ENCODE assay signal across 1 cellular context in the genomic region with DNA sequence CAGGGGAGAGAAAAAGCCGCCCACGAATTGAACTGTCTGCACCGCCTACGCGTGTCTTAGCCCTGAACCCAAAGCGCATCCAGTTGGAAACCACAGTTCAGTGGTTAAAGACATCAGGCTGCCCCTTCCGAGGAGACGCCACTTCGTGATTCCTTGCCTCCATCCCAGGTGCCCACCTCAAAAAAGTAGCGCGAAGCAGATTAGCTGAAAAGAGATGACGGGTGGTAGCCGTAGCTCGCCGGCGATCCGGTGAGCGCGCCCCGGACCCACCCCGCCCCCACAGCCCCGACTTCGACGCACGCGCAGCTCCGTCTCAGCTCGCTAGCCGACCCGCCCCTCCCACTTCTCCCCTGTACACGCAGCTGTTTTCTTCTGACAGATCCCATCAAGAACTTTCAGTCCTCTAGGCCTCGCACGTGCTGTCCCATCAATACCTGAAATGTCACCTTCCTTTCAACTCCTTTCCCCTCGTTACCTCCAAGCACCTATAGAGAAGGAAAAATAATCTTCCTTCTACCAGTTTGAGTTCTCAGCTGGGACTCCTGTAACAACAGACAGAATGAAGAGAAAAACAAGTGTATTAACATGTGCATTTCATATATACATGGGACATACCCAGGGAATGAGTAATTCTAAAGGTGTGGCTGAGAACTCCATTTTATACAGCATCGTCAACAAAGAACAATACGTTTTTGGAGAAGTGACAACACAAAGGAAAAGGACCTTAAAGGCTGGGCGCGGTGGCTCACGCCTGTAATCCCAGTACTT.
TF ChIP-seq lines count a peak whose summit lies in the region.

No MANE protein-coding gene starts in this region.

TF ChIP-seq in H1, 55 proteins besides CTCF, POLR2A, EP300 and RAD21:
- TF ChIP-seq FOSL1 (IDR thresholded peaks at IDR 0.05; ENCODE audit: insufficient read depth, low read depth, low read length): no peak
- no peak for TF ChIP-seq GTF2F1 (IDR thresholded peaks at IDR 0.05; ENCODE audit: borderline replicate concordance, low read depth, low read length)
- TF ChIP-seq NRF1 (IDR thresholded peaks at IDR 0.05; ENCODE audit: low read depth, low read length): no peak
- TF ChIP-seq MAFK (IDR thresholded peaks at IDR 0.05; ENCODE audit: low read depth, low read length): no peak
- TF ChIP-seq KDM4A (IDR thresholded peaks at IDR 0.05; ENCODE audit: low read depth, low read length, severe bottlenecking): peak; percentile 50
- no peak for TF ChIP-seq EZH2 (IDR thresholded peaks at IDR 0.05; ENCODE audit: low read depth, low read length, severe bottlenecking)
- TF ChIP-seq HDAC2 (IDR thresholded peaks at IDR 0.05; ENCODE audit: borderline replicate concordance in 1 of 2, low read depth in 2 of 2, low read length in 2 of 2): peak in 1 of 2 experiments; percentile 78; a peak in 1 of 4 replicates
- no peak for TF ChIP-seq YY1 (IDR thresholded peaks at IDR 0.05; ENCODE audit: low read depth, low read length)
- no peak for TF ChIP-seq SP4 (IDR thresholded peaks at IDR 0.05; ENCODE audit: low read length)
- TF ChIP-seq POLR2AphosphoS5 (IDR thresholded peaks at IDR 0.05; ENCODE audit: low read depth, low read length): no peak
- TF ChIP-seq, protein P1, sequence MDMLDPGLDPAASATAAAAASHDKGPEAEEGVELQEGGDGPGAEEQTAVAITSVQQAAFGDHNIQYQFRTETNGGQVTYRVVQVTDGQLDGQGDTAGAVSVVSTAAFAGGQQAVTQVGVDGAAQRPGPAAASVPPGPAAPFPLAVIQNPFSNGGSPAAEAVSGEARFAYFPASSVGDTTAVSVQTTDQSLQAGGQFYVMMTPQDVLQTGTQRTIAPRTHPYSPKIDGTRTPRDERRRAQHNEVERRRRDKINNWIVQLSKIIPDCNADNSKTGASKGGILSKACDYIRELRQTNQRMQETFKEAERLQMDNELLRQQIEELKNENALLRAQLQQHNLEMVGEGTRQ (IDR thresholded peaks at IDR 0.05; ENCODE audit: low read length): no peak
- no peak for TF ChIP-seq TCF12 (IDR thresholded peaks at IDR 0.05; ENCODE audit: low read depth, low read length)
- no peak for TF ChIP-seq JUN (IDR thresholded peaks at IDR 0.05; ENCODE audit: low read depth, low read length)
- TF ChIP-seq ZNF274 (IDR thresholded peaks at IDR 0.05; ENCODE audit: borderline replicate concordance, extremely low read depth, low read length): no peak
- TF ChIP-seq, protein P2, sequence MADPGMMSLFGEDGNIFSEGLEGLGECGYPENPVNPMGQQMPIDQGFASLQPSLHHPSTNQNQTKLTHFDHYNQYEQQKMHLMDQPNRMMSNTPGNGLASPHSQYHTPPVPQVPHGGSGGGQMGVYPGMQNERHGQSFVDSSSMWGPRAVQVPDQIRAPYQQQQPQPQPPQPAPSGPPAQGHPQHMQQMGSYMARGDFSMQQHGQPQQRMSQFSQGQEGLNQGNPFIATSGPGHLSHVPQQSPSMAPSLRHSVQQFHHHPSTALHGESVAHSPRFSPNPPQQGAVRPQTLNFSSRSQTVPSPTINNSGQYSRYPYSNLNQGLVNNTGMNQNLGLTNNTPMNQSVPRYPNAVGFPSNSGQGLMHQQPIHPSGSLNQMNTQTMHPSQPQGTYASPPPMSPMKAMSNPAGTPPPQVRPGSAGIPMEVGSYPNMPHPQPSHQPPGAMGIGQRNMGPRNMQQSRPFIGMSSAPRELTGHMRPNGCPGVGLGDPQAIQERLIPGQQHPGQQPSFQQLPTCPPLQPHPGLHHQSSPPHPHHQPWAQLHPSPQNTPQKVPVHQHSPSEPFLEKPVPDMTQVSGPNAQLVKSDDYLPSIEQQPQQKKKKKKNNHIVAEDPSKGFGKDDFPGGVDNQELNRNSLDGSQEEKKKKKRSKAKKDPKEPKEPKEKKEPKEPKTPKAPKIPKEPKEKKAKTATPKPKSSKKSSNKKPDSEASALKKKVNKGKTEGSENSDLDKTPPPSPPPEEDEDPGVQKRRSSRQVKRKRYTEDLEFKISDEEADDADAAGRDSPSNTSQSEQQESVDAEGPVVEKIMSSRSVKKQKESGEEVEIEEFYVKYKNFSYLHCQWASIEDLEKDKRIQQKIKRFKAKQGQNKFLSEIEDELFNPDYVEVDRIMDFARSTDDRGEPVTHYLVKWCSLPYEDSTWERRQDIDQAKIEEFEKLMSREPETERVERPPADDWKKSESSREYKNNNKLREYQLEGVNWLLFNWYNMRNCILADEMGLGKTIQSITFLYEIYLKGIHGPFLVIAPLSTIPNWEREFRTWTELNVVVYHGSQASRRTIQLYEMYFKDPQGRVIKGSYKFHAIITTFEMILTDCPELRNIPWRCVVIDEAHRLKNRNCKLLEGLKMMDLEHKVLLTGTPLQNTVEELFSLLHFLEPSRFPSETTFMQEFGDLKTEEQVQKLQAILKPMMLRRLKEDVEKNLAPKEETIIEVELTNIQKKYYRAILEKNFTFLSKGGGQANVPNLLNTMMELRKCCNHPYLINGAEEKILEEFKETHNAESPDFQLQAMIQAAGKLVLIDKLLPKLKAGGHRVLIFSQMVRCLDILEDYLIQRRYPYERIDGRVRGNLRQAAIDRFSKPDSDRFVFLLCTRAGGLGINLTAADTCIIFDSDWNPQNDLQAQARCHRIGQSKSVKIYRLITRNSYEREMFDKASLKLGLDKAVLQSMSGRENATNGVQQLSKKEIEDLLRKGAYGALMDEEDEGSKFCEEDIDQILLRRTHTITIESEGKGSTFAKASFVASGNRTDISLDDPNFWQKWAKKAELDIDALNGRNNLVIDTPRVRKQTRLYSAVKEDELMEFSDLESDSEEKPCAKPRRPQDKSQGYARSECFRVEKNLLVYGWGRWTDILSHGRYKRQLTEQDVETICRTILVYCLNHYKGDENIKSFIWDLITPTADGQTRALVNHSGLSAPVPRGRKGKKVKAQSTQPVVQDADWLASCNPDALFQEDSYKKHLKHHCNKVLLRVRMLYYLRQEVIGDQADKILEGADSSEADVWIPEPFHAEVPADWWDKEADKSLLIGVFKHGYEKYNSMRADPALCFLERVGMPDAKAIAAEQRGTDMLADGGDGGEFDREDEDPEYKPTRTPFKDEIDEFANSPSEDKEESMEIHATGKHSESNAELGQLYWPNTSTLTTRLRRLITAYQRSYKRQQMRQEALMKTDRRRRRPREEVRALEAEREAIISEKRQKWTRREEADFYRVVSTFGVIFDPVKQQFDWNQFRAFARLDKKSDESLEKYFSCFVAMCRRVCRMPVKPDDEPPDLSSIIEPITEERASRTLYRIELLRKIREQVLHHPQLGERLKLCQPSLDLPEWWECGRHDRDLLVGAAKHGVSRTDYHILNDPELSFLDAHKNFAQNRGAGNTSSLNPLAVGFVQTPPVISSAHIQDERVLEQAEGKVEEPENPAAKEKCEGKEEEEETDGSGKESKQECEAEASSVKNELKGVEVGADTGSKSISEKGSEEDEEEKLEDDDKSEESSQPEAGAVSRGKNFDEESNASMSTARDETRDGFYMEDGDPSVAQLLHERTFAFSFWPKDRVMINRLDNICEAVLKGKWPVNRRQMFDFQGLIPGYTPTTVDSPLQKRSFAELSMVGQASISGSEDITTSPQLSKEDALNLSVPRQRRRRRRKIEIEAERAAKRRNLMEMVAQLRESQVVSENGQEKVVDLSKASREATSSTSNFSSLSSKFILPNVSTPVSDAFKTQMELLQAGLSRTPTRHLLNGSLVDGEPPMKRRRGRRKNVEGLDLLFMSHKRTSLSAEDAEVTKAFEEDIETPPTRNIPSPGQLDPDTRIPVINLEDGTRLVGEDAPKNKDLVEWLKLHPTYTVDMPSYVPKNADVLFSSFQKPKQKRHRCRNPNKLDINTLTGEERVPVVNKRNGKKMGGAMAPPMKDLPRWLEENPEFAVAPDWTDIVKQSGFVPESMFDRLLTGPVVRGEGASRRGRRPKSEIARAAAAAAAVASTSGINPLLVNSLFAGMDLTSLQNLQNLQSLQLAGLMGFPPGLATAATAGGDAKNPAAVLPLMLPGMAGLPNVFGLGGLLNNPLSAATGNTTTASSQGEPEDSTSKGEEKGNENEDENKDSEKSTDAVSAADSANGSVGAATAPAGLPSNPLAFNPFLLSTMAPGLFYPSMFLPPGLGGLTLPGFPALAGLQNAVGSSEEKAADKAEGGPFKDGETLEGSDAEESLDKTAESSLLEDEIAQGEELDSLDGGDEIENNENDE (IDR thresholded peaks at IDR 0.05; ENCODE audit: insufficient replicate concordance, low read length): no peak
- TF ChIP-seq, protein P3, sequence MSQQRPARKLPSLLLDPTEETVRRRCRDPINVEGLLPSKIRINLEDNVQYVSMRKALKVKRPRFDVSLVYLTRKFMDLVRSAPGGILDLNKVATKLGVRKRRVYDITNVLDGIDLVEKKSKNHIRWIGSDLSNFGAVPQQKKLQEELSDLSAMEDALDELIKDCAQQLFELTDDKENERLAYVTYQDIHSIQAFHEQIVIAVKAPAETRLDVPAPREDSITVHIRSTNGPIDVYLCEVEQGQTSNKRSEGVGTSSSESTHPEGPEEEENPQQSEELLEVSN (IDR thresholded peaks at IDR 0.05): no peak
- TF ChIP-seq ASH2L (IDR thresholded peaks at IDR 0.05; ENCODE audit: low read length): peak; percentile 100
- TF ChIP-seq RXRA (IDR thresholded peaks at IDR 0.05; ENCODE audit: insufficient read depth, low read depth, low read length): no peak
- TF ChIP-seq SIRT6 (IDR thresholded peaks at IDR 0.05; ENCODE audit: low read length): no peak
- TF ChIP-seq SAP30 (IDR thresholded peaks at IDR 0.05; ENCODE audit: insufficient read depth, insufficient replicate concordance, low read length): peak; percentile 95
- no peak for TF ChIP-seq EGR1 (IDR thresholded peaks at IDR 0.05; ENCODE audit: borderline replicate concordance, low read depth, low read length)
- TF ChIP-seq RNF2 (IDR thresholded peaks at IDR 0.05; ENCODE audit: borderline replicate concordance, low read depth, low read length, missing control alignments, poor library complexity, severe bottlenecking): no peak
- TF ChIP-seq SIN3A (conservative IDR thresholded peaks at IDR 0.05 in 1 of 2, IDR thresholded peaks at IDR 0.05 in 1 of 2; ENCODE audit: low read depth in 1 of 2, low read length in 2 of 2): peak; percentile 99 to 100
- peak; percentile 100 for TF ChIP-seq RBBP5 (IDR thresholded peaks at IDR 0.05; ENCODE audit: borderline replicate concordance, low read depth, low read length)
- TF ChIP-seq, protein P4, sequence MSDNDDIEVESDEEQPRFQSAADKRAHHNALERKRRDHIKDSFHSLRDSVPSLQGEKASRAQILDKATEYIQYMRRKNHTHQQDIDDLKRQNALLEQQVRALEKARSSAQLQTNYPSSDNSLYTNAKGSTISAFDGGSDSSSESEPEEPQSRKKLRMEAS (IDR thresholded peaks at IDR 0.05): peak; percentile 87
- TF ChIP-seq SP2 (IDR thresholded peaks at IDR 0.05; ENCODE audit: low read length): no peak
